ENCODE assay signal across 8 cellular contexts in the genomic region with DNA sequence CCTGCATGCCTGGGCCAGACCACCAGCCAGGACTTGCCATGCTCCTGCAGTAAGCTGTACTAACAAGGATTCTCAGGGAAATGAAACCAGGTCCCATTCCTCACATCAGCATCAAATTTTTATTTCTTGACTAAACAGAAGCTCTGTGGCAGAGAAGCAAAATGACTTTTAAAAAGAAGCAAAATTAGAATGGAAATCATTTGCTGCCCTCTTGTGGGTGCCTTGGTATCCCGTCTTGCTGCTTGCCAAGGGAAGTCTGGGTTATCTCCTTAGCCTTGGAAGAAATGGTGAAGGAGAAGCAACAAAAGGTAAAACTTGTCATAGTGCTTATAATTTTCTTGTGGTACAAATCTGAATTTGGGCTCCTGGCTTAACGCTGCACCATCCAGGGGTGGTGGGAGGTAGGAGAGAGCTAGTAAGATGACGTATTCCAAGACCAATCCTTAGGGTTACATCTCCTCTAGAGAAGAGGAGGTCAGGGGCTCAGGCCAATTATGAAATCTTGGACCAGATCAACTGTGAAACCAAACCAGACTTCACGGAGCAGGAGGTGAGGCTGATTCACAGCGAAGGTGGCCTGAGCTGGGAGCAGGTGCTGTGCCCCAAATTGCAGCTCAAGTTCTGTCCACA.
DNase-seq lines count a peak whose midpoint lies in the region; ATAC-seq, FAIRE-seq and TF ChIP-seq lines count a peak whose summit lies in the region.

No MANE protein-coding gene starts in this region.

- no peak for TF ChIP-seq EP300 in GM12878 (IDR thresholded peaks at IDR 0.05; ENCODE audit: borderline replicate concordance in 1 of 2, control insufficient read depth in 1 of 2, low read depth in 2 of 2, low read length in 2 of 2)

- no peak overlapping the region for H3K9ac ChIP-seq in GM12878 (ENCODE audit: control insufficient read depth, insufficient read depth, low read length)

- 4% methylated on average over 5 of the region's 5 CpGs for WGBS in GM12878 (ENCODE audit: insufficient coverage, insufficient replicate concordance, low lambda C conversion rate, missing lambda C conversion rate)

- no peak overlapping the region for H3K4me2 ChIP-seq in GM12878 (ENCODE audit: control insufficient read depth, insufficient read depth)

- H3K27ac ChIP-seq in cardiac muscle cell (no peak overlapping the region), GM12878 (ENCODE audit: control insufficient read depth, insufficient read depth) (no peak overlapping the region)

- SMC1A ChIA-PET in GM12878 (lab: Charles Lee; ENCODE audit: uncharacterized antibody, unreplicated experiment) = interaction anchor here (1.0 to 3.4 kb wide), 5 partner anchors 86 to 101 kb away, joined by 3 to 21 read pairs (median 5); no protein-coding TSS in a partner anchor

- in situ Hi-C loops in GM12878 (cut with MboI) = loop anchor here (10.0 kb wide), 1 partner anchor 87 kb away; no protein-coding TSS in a partner anchor

- no peak for ATAC-seq in Right ventricle myocardium superior (ENCODE audit: poor library complexity)
- ATAC-seq in GM12878 = peak; percentile 35; the same call in 2 of the 3 replicates
- ATAC-seq in HG03457 (IDR thresholded peaks at IDR 0.05; ENCODE audit: unreplicated experiment) = no peak
- no peak for ATAC-seq in HG03342 (IDR thresholded peaks at IDR 0.05; ENCODE audit: unreplicated experiment)
- ATAC-seq in GM21619 (IDR thresholded peaks at IDR 0.05; ENCODE audit: unreplicated experiment) = no peak

- no peaks in the 10 kb centered on the region for H3K79me2 ChIP-seq in GM12878 (ENCODE audit: control insufficient read depth, insufficient read depth, low read length)

- RAD21 ChIA-PET in GM12878 (lab: Charles Lee; ENCODE audit: unreplicated experiment) = interaction anchor here (0.6 to 1.5 kb wide), 3 partner anchors 86 to 511 kb away, joined by 3 to 12 read pairs (median 6); no protein-coding TSS in a partner anchor

- CTCF ChIA-PET in GM12878 (lab: Yijun Ruan, JAX) = interaction anchor here (0.6 to 8.1 kb wide), 14 partner anchors 19 to 367 kb away, joined by 3 to 110 read pairs (median 3); no protein-coding TSS in a partner anchor

- TF ChIP-seq CTCF in cardiac muscle cell (IDR thresholded peaks at IDR 0.05; ENCODE audit: low read depth, low read length) (no peak), GM12878 (IDR thresholded peaks at IDR 0.05 in 2 of 3, conservative IDR thresholded peaks at IDR 0.05 in 1 of 3; ENCODE audit: control insufficient read depth in 2 of 3, extremely low read depth in 1 of 3, insufficient read depth in 1 of 3, low read depth in 3 of 3, low read length in 3 of 3) (peak; percentile 44 to 54 (median 46); a peak in 5 of 6 replicates)

- H3K27me3 ChIP-seq in cardiac muscle cell = no peaks in the 10 kb centered on the region
- no peaks in the 10 kb centered on the region; a peak in 1 of 4 replicates for H3K27me3 ChIP-seq in GM12878 (replicated peaks in 1 of 2; ENCODE audit: control insufficient read depth in 2 of 2, insufficient read depth in 2 of 2, low read length in 1 of 2)

- peak; percentile 59 for FAIRE-seq in GM12878 (lab: Jason Lieb, UNC)

- H2AFZ ChIP-seq in GM12878 (ENCODE audit: control insufficient read depth, low read depth, low read length) = no peak overlapping the region

- POLR2A ChIA-PET in GM12878 (lab: Charles Lee) = no interaction called here

- H4K20me1 ChIP-seq in GM12878 (ENCODE audit: control insufficient read depth, insufficient read depth) = no peaks in the 10 kb centered on the region

- no peaks in the 10 kb centered on the region for H3K9me3 ChIP-seq in cardiac muscle cell (ENCODE audit: low read depth)
- no peaks in the 10 kb centered on the region for H3K9me3 ChIP-seq in GM12878 (replicated peaks; ENCODE audit: control insufficient read depth, insufficient read depth, low read length)

- DNase-seq in cardiac muscle cell (ENCODE audit: low read depth in 1 of 2, low spot score in 1 of 2) = peak; percentile 26
- no peak for DNase-seq in Right ventricle myocardium superior
- peak; percentile 37 for DNase-seq in NAMALWA (ENCODE audit: low spot score)
- DNase-seq in GM12878 (ENCODE audit: low read depth, low spot score) = no peak
- peak; percentile 37 for DNase-seq in myocyte (ENCODE audit: low read depth)

- no peaks in the 10 kb centered on the region for H3K36me3 ChIP-seq in cardiac muscle cell
- no peaks in the 10 kb centered on the region for H3K36me3 ChIP-seq in GM12878 (ENCODE audit: control insufficient read depth in 2 of 2, insufficient read depth in 2 of 2, low read length in 1 of 2)

- H3K4me1 ChIP-seq in cardiac muscle cell (ENCODE audit: low read depth) (no peaks in the 10 kb centered on the region), GM12878 (ENCODE audit: control insufficient read depth, insufficient read depth, low read length) (no peaks in the 10 kb centered on the region)

- BruUV-seq in GM12878 (replicated peaks; lab: Mats Ljungman, UMichigan) = no TSS peak

- intact Hi-C loops in Right ventricle myocardium superior (cut with DNase I) = no loop called here
- intact Hi-C loops in GM12878 (cut with micrococcal nuclease; ENCODE audit: unreplicated experiment) = loop anchor here (1.0 kb wide), 1 partner anchor 90 kb away; no protein-coding TSS in a partner anchor

- TF ChIP-seq RAD21 in GM12878 (IDR thresholded peaks at IDR 0.05; ENCODE audit: insufficient read depth, low read depth, low read length) = peak; percentile 60

- no peak for TF ChIP-seq POLR2A in GM12878 (IDR thresholded peaks at IDR 0.05; ENCODE audit: low read depth, low read length)

- H3K4me3 ChIP-seq in cardiac muscle cell = no peak overlapping the region
- no peak overlapping the region for H3K4me3 ChIP-seq in GM12878

TF ChIP-seq in GM12878, 131 proteins besides CTCF, POLR2A, EP300 and RAD21:
- TF ChIP-seq SMC3 (IDR thresholded peaks at IDR 0.05; ENCODE audit: borderline replicate concordance, low read length) (0 out of 2 replicates have a peak, but pooled peaks have one; percentile 26), GATAD2B (conservative IDR thresholded peaks at IDR 0.05; ENCODE audit: low read depth) (no peak)
TF ChIP-seq in GM12878: peak in this region for 1.

Comparison
In these comparisons a context has a peak if more than half of its experiments do, and no peak if none do; other contexts are left out.
1. DNase-seq: peak in cardiac muscle cell (2 of 2), NAMALWA (single experiment) and myocyte (single experiment); none in Right ventricle myocardium superior (single experiment) and GM12878 (single experiment).